In genomic region chrX:34716322-34716721, GRCh38 we compare ENCODE assay signal across 25 cellular contexts. TPM values are rescaled to one million over a fixed set of nuclear protein-coding genes. Genes with fewer than 3 reads are reported as not detected.
DNase-seq lines count a peak whose midpoint lies in the region; ATAC-seq, FAIRE-seq and TF ChIP-seq lines count a peak whose summit lies in the region.
"Had no signal": no experiment of that assay in that cellular context is flagged by ENCODE, and none has a peak within 500 bp of the region (broad histone marks: within the 10 kb centered on the region; RNA-seq: fewer than 3 reads in every experiment).

No MANE protein-coding gene starts in this region.

- no TSS peak for BruUV-seq in IMR-90 (replicated peaks; lab: Mats Ljungman, UMichigan)

- no peaks in the 10 kb centered on the region for H3K9me3 ChIP-seq in IMR-90 (ENCODE audit: control insufficient read depth, insufficient read depth, low read length)
- H3K9me3 ChIP-seq in upper lobe of right lung = no peaks in the 10 kb centered on the region

- H3K14ac ChIP-seq in IMR-90 (replicated peaks; ENCODE audit: low read depth, low read length) = no peak overlapping the region

- H4K8ac ChIP-seq in IMR-90 (ENCODE audit: low read depth in 2 of 2, low read length in 2 of 2) = no peak overlapping the region

- intact Hi-C loops in IMR-90 (cut with micrococcal nuclease) (no loop called here), upper lobe of right lung (cut with DNase I) (no loop called here), left ventricle myocardium superior (cut with micrococcal nuclease) (no loop called here)

- H3K36me3 ChIP-seq in IMR-90 (ENCODE audit: control insufficient read depth, insufficient read depth, low read length) = no peaks in the 10 kb centered on the region
- H3K36me3 ChIP-seq in bronchial epithelial cell (ENCODE audit: control insufficient read depth, insufficient read depth, low read length) = no peaks in the 10 kb centered on the region
- no peaks in the 10 kb centered on the region for H3K36me3 ChIP-seq in upper lobe of right lung

- H3K4me1 ChIP-seq in IMR-90 (ENCODE audit: control insufficient read depth, insufficient read depth, low read length) (no peaks in the 10 kb centered on the region), upper lobe of right lung (no peaks in the 10 kb centered on the region)

- H2AFZ ChIP-seq in IMR-90 (replicated peaks; ENCODE audit: low read length, poor library complexity) = no peak overlapping the region

- H3K9me3 Mint-ChIP-seq in activated naive CD4-positive, alpha-beta T cell treated with anti-CD3 and anti-CD28 coated beads, Interleukin-2, amount 10 ng/mL, durations not matched to agents 7 days and 5 days = peaks cover 2% of the 10 kb centered on the region

- dilution Hi-C loops in IMR-90 (cut with HindIII; ENCODE audit: low sequenced_read_pairs, unreplicated experiment) = no loop called here

- no CpG with 5 or more reads among the region's 3 CpGs for WGBS in IMR-90 (ENCODE audit: extremely low coverage in 2 of 2, insufficient read length in 1 of 2), 2 experiments

- H2BK120ac ChIP-seq in IMR-90 (ENCODE audit: low read depth, low read length) = no peak overlapping the region

- no peaks in the 10 kb centered on the region for H3K27me3 Mint-ChIP-seq in activated naive CD4-positive, alpha-beta T cell treated with anti-CD3 and anti-CD28 coated beads, Interleukin-2, amount 10 ng/mL, durations not matched to agents 7 days and 5 days

- DNase-seq in IMR-90 (peak; percentile 11), bronchial epithelial cell (ENCODE audit: low read depth) (peak; percentile 1), fibroblast of pulmonary artery (ENCODE audit: low read depth) (peak; percentile 2), upper lobe of right lung (no peak), left ventricle myocardium superior (no peak)
- no peak for DNase-seq in activated naive CD4-positive, alpha-beta T cell treated with anti-CD3 and anti-CD28 coated beads, Interleukin-2, amount 10 ng/mL, durations not matched to agents 7 days and 5 days
- DNase-seq in activated naive CD4-positive, alpha-beta T cell treated with Interleukin-2 at 50 U/mL for 16 hours = no peak
- DNase-seq: DMS53; EL; GF-D8; H9; KG1; NCI-H1105; NCI-H146; NCI-H2029; NCI-H226; NCI-H524; NCI-H774; NK-92 treated with Interleukin-12 subunit alpha and Interleukin-12 subunit beta, amount 100 ng/mL, for 24 hours; SIG-M5 had no signal

- CTCF ChIA-PET in IMR-90 (lab: Yijun Ruan, JAX) = interaction anchor here (0.6 kb wide), 1 partner anchor 56 kb away, joined by 3 read pairs; no protein-coding TSS in a partner anchor
- CTCF ChIA-PET in activated naive CD4-positive, alpha-beta T cell treated with anti-CD3 and anti-CD28 coated beads, Interleukin-2, amount 10 ng/mL, durations not matched to agents 7 days and 5 days (lab: Charles Lee) = no interaction called here

- H3K79me1 ChIP-seq in IMR-90 (ENCODE audit: low read depth in 1 of 2, low read length in 2 of 2) = no peaks in the 10 kb centered on the region

- ATAC-seq in IMR-90 (ENCODE audit: low read depth) (no peak), upper lobe of right lung (no peak), left ventricle myocardium superior (no peak)
- ATAC-seq: Panc1 had no signal

- no peaks in the 10 kb centered on the region for H3K36me3 Mint-ChIP-seq in activated naive CD4-positive, alpha-beta T cell treated with anti-CD3 and anti-CD28 coated beads, Interleukin-2, amount 10 ng/mL, durations not matched to agents 7 days and 5 days

- no peak overlapping the region for H3K4ac ChIP-seq in IMR-90 (ENCODE audit: low read depth, low read length)

- H2BK5ac ChIP-seq in IMR-90 (ENCODE audit: low read depth, low read length, poor library complexity, severe bottlenecking) = no peak overlapping the region

- H3K27me3 ChIP-seq in IMR-90 (ENCODE audit: control insufficient read depth, insufficient read depth, low read length) = no peaks in the 10 kb centered on the region
- no peaks in the 10 kb centered on the region for H3K27me3 ChIP-seq in bronchial epithelial cell (ENCODE audit: control insufficient read depth, insufficient read depth, low read length)
- no peaks in the 10 kb centered on the region for H3K27me3 ChIP-seq in upper lobe of right lung

- H4K20me1 ChIP-seq in IMR-90 (ENCODE audit: insufficient read depth, low read length) = no peaks in the 10 kb centered on the region

- no peaks in the 10 kb centered on the region for H3K4me1 Mint-ChIP-seq in activated naive CD4-positive, alpha-beta T cell treated with anti-CD3 and anti-CD28 coated beads, Interleukin-2, amount 10 ng/mL, durations not matched to agents 7 days and 5 days

- H3K4me3 ChIP-seq in IMR-90 (ENCODE audit: insufficient read depth, low read depth, low read length) (no peak overlapping the region), bronchial epithelial cell (ENCODE audit: low read depth, low read length) (no peak overlapping the region), fibroblast of pulmonary artery (replicated peaks; ENCODE audit: low read depth, low read length) (no peak overlapping the region), upper lobe of right lung (no peak overlapping the region)

- in situ Hi-C loops in IMR-90 (cut with MboI; ENCODE audit: low sequenced_read_pairs) = no loop called here

- H3K56ac ChIP-seq in IMR-90 (ENCODE audit: extremely low read depth, insufficient read depth, low read length) = no peak overlapping the region

- TF ChIP-seq RAD21 in IMR-90 (IDR thresholded peaks at IDR 0.05; ENCODE audit: low read length) = no peak

- H2BK20ac ChIP-seq in IMR-90 (ENCODE audit: low read depth, low read length) = no peak overlapping the region

- H4K5ac ChIP-seq in IMR-90 (ENCODE audit: low read depth, low read length) = no peak overlapping the region

- no peak overlapping the region for H4K91ac ChIP-seq in IMR-90 (ENCODE audit: insufficient read depth, low read depth, low read length)

- no peak overlapping the region for H3K4me2 ChIP-seq in IMR-90 (ENCODE audit: low read depth, low read length)

- no peak overlapping the region for H3K18ac ChIP-seq in IMR-90 (ENCODE audit: low read depth, low read length)

- no peak overlapping the region for H2AK9ac ChIP-seq in IMR-90 (replicated peaks; ENCODE audit: low read depth, low read length, poor library complexity)

- no peak overlapping the region for H2BK15ac ChIP-seq in IMR-90 (ENCODE audit: low read depth, low read length)

- H3K23ac ChIP-seq in IMR-90 (ENCODE audit: low read depth, low read length) = no peak overlapping the region

- H3K9me1 ChIP-seq in IMR-90 (ENCODE audit: insufficient read depth, low read length) = no peaks in the 10 kb centered on the region

- no peak for FAIRE-seq in bronchial epithelial cell (lab: Jason Lieb, UNC)
- FAIRE-seq: D721Med had no signal

- H3K4me3 Mint-ChIP-seq in activated naive CD4-positive, alpha-beta T cell treated with anti-CD3 and anti-CD28 coated beads, Interleukin-2, amount 10 ng/mL, durations not matched to agents 7 days and 5 days = no peak overlapping the region
- H3K4me3 Mint-ChIP-seq: H9 had no signal

- TF ChIP-seq CTCF in IMR-90 (conservative IDR thresholded peaks at IDR 0.05; ENCODE audit: low read depth, low read length) = no peak
- TF ChIP-seq CTCF in bronchial epithelial cell (IDR thresholded peaks at IDR 0.05; ENCODE audit: insufficient read depth, low read length, severe bottlenecking) = no peak
- no peak for TF ChIP-seq CTCF in fibroblast of pulmonary artery (IDR thresholded peaks at IDR 0.05; ENCODE audit: low read length, missing control alignments)
- no peak for TF ChIP-seq CTCF in upper lobe of right lung (IDR thresholded peaks at IDR 0.05)

- TF ChIP-seq POLR2A in IMR-90 (IDR thresholded peaks at IDR 0.05; ENCODE audit: low read depth, low read length) = no peak

- H3K27ac ChIP-seq in IMR-90 (ENCODE audit: insufficient read depth, low read length) = no peak overlapping the region
- H3K27ac ChIP-seq in upper lobe of right lung = no peak overlapping the region
- H3K27ac ChIP-seq: C4-2B, HL-60 had no signal

- H3K9ac ChIP-seq in IMR-90 (ENCODE audit: low read depth, low read length) = no peak overlapping the region

- no peak overlapping the region for H3K27ac Mint-ChIP-seq in activated naive CD4-positive, alpha-beta T cell treated with anti-CD3 and anti-CD28 coated beads, Interleukin-2, amount 10 ng/mL, durations not matched to agents 7 days and 5 days

- POLR2A ChIA-PET in IMR-90 (lab: Charles Lee; ENCODE audit: unreplicated experiment) = no interaction called here

- H2AK5ac ChIP-seq in IMR-90 (ENCODE audit: low read depth, low read length) = no peak overlapping the region

TF ChIP-seq in IMR-90, 13 proteins besides CTCF, POLR2A, EP300 and RAD21:
- TF ChIP-seq RFX5 (IDR thresholded peaks at IDR 0.05; ENCODE audit: low read depth, low read length) = no peak
- TF ChIP-seq SMC3 (IDR thresholded peaks at IDR 0.05; ENCODE audit: low read depth, low read length) = no peak
- TF ChIP-seq MAFK (IDR thresholded peaks at IDR 0.05; ENCODE audit: low read depth, low read length) = no peak
- no peak for TF ChIP-seq CHD1 (IDR thresholded peaks at IDR 0.05; ENCODE audit: low read depth, low read length)
- TF ChIP-seq, protein P1, sequence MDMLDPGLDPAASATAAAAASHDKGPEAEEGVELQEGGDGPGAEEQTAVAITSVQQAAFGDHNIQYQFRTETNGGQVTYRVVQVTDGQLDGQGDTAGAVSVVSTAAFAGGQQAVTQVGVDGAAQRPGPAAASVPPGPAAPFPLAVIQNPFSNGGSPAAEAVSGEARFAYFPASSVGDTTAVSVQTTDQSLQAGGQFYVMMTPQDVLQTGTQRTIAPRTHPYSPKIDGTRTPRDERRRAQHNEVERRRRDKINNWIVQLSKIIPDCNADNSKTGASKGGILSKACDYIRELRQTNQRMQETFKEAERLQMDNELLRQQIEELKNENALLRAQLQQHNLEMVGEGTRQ (IDR thresholded peaks at IDR 0.05; ENCODE audit: low read depth, low read length) = no peak
- TF ChIP-seq NFE2L2 (IDR thresholded peaks at IDR 0.05; ENCODE audit: low read depth, low read length) = no peak

RNA-seq across cellular contexts. Expression of gene TMEM47, which starts 59.2 kb away (rescaled TPM):
- total RNA-seq in IMR-90 (2012; rRNA removed) (105 and 134 TPM in 2 replicates), bronchial epithelial cell (10.0 and 12.4 TPM in 2 replicates), upper lobe of right lung (33.6 TPM), left ventricle myocardium superior (32.1 TPM)
- 41.0 and 51.5 TPM in 2 replicates for polyA plus RNA-seq in IMR-90 (2012; rRNA removed)
- polyA plus RNA-seq in IMR-90 (2012; cell fraction: cytosol; rRNA removed) = 23.8 and 24.8 TPM in 2 replicates
- 9.3 and 20.3 TPM in 2 replicates for polyA plus RNA-seq in IMR-90 (2012; cell fraction: nucleus; rRNA removed; ENCODE audit: low replicate concordance)
- total RNA-seq: HT-29 had no signal

Comparison
In these comparisons a context has a peak if more than half of its experiments do, and no peak if none do; other contexts are left out.
1. DNase-seq: peak in IMR-90 (single experiment), bronchial epithelial cell (single experiment) and fibroblast of pulmonary artery (single experiment); none in upper lobe of right lung (single experiment), activated naive CD4-positive, alpha-beta T cell treated with anti-CD3 and anti-CD28 coated beads, Interleukin-2, amount 10 ng/mL, durations not matched to agents 7 days and 5 days (single experiment), activated naive CD4-positive, alpha-beta T cell treated with Interleukin-2 at 50 U/mL for 16 hours (single experiment) and left ventricle myocardium superior (single experiment).